1 cellular context compared by ENCODE assay signal in genomic region chr6:36539814-36540568, GRCh38.
TF ChIP-seq lines count a peak whose summit lies in the region.

No MANE protein-coding gene starts in this region.

TF ChIP-seq in HepG2, 621 proteins besides CTCF, POLR2A, EP300 and RAD21:
- no peak for TF ChIP-seq ZHX2 (IDR thresholded peaks at IDR 0.05; ENCODE audit: low read depth)
- no peak for TF ChIP-seq ZHX2 (CRISPR knock-in tag; IDR thresholded peaks at IDR 0.05; ENCODE audit: borderline replicate concordance)
- TF ChIP-seq TEAD3 (CRISPR knock-in tag; optimal IDR thresholded peaks at IDR 0.05; ENCODE audit: borderline replicate concordance): peak; percentile 50
